Comparison of ENCODE assay signal across 30 cellular contexts in genomic region chr19:47065242-47065641, GRCh38. TPM values are rescaled to one million over a fixed set of nuclear protein-coding genes. Genes with fewer than 3 reads are reported as not detected.
"Had no signal": no experiment of that assay in that cellular context is flagged by ENCODE, and none has a peak within 500 bp of the region (broad histone marks: within the 10 kb centered on the region; RNA-seq: fewer than 3 reads in every experiment).

No MANE protein-coding gene starts in this region.

- H3K27ac ChIP-seq: adrenal gland, breast epithelium, PC-9, SJSA1 had no signal

- H3K9me3 ChIP-seq: adrenal gland, breast epithelium, SJSA1 had no signal

- H2AFZ ChIP-seq: PC-9 had no signal

- H3K4me2 ChIP-seq: PC-9 had no signal

- DNase-seq: activated CD4-positive, alpha-beta T cell treated with anti-CD3 and anti-CD28 coated beads for 48 hours; activated CD4-positive, alpha-beta T cell treated with anti-CD3 and anti-CD28 coated beads, Interleukin-2, amount 50 U/mL, for 4 hours; activated CD4-positive, CD25-positive, alpha-beta regulatory T cell treated with anti-CD3 and anti-CD28 coated beads, Interleukin-2, amount 50 U/mL, for 72 hours; activated CD8-positive, alpha-beta memory T cell treated with anti-CD3 and anti-CD28 coated beads, Interleukin-2, amount 50 U/mL, for 48 hours; activated CD8-positive, alpha-beta T cell treated with anti-CD3 and anti-CD28 coated beads, Interleukin-2, amount 10 ng/mL, durations not matched to agents 7 days and 5 days; activated naive CD4-positive, alpha-beta T cell treated with anti-CD3 and anti-CD28 coated beads, Interleukin-2, amount 50 U/mL, for 16 hours; activated naive CD8-positive, alpha-beta T cell treated with anti-CD3 and anti-CD28 coated beads, Interleukin-2, amount 10 ng/mL, durations not matched to agents 7 days and 5 days; activated T-cell treated with anti-CD3 and anti-CD28 coated beads, Interleukin-2, amount 50 U/mL, for 1 hour; adrenal gland; aorta; caudate nucleus; Karpas-422; MM.1S; NCI-H1105; NCI-H1436; NCI-H1694 treated with DMSO at 0.1 percent for 48 hours; NCI-H2029 treated with DMSO at 0.1 percent for 48 hours; NCI-H345; NCI-H510A; NCI-H526 treated with DMSO at 0.1 percent for 48 hours; PC-9; SHP77; SW 1271; T-helper 9 cell had no signal

- H3K4me3 ChIP-seq: adrenal gland, breast epithelium, PC-9, SJSA1 had no signal

- H3K27me3 ChIP-seq: adrenal gland, breast epithelium, SJSA1 had no signal

- H3K4me1 ChIP-seq: adrenal gland, breast epithelium, SJSA1 had no signal

- ATAC-seq: activated CD8-positive, alpha-beta T cell treated with anti-CD3 and anti-CD28 coated beads, Interleukin-2, amount 10 ng/mL, durations not matched to agents 7 days and 5 days; SK-N-SH treated with all-trans-retinoic acid at 6 μM for 48 hours; WTC11 had no signal

RNA-seq across cellular contexts. Expression of gene NPAS1, which starts 45.6 kb away (rescaled TPM):
- total RNA-seq: activated CD8-positive, alpha-beta T cell treated with anti-CD3 and anti-CD28 coated beads, Interleukin-2, amount 10 ng/mL, durations not matched to agents 7 days and 5 days; RPMI7951; SJSA1; T-helper 1 cell treated with Interleukin-12 subunit alpha and Interleukin-12 subunit beta and Interleukin-4 antibody, amounts not matched to agents 30 ng/mL and 1 ng/mL, for 36 hours had no signal
